ENCODE assay signal across 16 cellular contexts in genomic region chr6:150314230-150315188, GRCh38. TPM values are rescaled to one million over a fixed set of nuclear protein-coding genes. Genes with fewer than 3 reads are reported as not detected.
"Had no signal": no experiment of that assay in that cellular context is flagged by ENCODE, and none has a peak within 500 bp of the region (broad histone marks: within the 10 kb centered on the region; RNA-seq: fewer than 3 reads in every experiment).

No MANE protein-coding gene starts in this region.

- H3K27ac ChIP-seq: esophagus muscularis mucosa, neutrophil, right atrium auricular region, tibial nerve, VCaP had no signal

- H3K4me3 ChIP-seq: esophagus muscularis mucosa, lung, right atrium auricular region, tibial nerve had no signal

- H3K36me3 ChIP-seq: esophagus muscularis mucosa, neutrophil, right atrium auricular region, tibial nerve had no signal

- DNase-seq: activated CD4-positive, alpha-beta T cell treated with anti-CD3 and anti-CD28 coated beads for 36 hours; activated CD8-positive, alpha-beta memory T cell treated with anti-CD3 and anti-CD28 coated beads, Interleukin-2, amount 50 U/mL, for 48 hours; activated CD8-positive, alpha-beta T cell treated with anti-CD3 and anti-CD28 coated beads for 36 hours; activated naive CD8-positive, alpha-beta T cell treated with anti-CD3 and anti-CD28 coated beads, Interleukin-2, amount 10 ng/mL, durations not matched to agents 7 days and 5 days; aorta; naive thymus-derived CD4-positive, alpha-beta T cell; small intestine had no signal

- H3K9me3 ChIP-seq: esophagus muscularis mucosa, neutrophil, right atrium auricular region, tibial nerve had no signal

- H3K27me3 ChIP-seq: neutrophil, right atrium auricular region, tibial nerve had no signal

- H3K4me1 ChIP-seq: right atrium auricular region, tibial nerve had no signal

RNA-seq across cellular contexts. Expression of gene IYD, which starts 54.3 kb away (rescaled TPM):
- total RNA-seq: activated CD4-positive, alpha-beta T cell treated with anti-CD3 and anti-CD28 coated beads for 36 hours; activated CD8-positive, alpha-beta T cell treated with anti-CD3 and anti-CD28 coated beads for 36 hours; activated naive CD8-positive, alpha-beta T cell treated with anti-CD3 and anti-CD28 coated beads, Interleukin-2, amount 10 ng/mL, durations not matched to agents 7 days and 5 days; aorta; bronchial epithelial cell; esophagus muscularis mucosa; fibroblast of villous mesenchyme; mononuclear cell; naive thymus-derived CD4-positive, alpha-beta T cell; right atrium auricular region had no signal
